ENCODE assay signal across 1 cellular context in genomic region chr10:63373176-63373575, GRCh38.
A peak's percentile ranks its signal among the peaks of the same experiment; 100 is the strongest.
TF ChIP-seq lines count a peak whose summit lies in the region.

No MANE protein-coding gene starts in this region.

TF ChIP-seq in HepG2, 621 proteins besides CTCF, POLR2A, EP300 and RAD21 (continued from another document):
- TF ChIP-seq ZNF18 (CRISPR knock-in tag; IDR thresholded peaks at IDR 0.05; ENCODE audit: insufficient replicate concordance): no peak
- TF ChIP-seq PHF8 (CRISPR knock-in tag; IDR thresholded peaks at IDR 0.05): no peak
- TF ChIP-seq TBX3 (IDR thresholded peaks at IDR 0.05; ENCODE audit: borderline replicate concordance): no peak
- peak; percentile 53 for TF ChIP-seq MAFF (IDR thresholded peaks at IDR 0.05; ENCODE audit: low read depth, low read length)
- TF ChIP-seq ZNF496 (CRISPR knock-in tag; IDR thresholded peaks at IDR 0.05; ENCODE audit: insufficient replicate concordance): no peak
- TF ChIP-seq RELA (CRISPR knock-in tag; IDR thresholded peaks at IDR 0.05): no peak
- no peak for TF ChIP-seq HMGXB3 (CRISPR knock-in tag; IDR thresholded peaks at IDR 0.05; ENCODE audit: borderline replicate concordance)
- no peak for TF ChIP-seq ZNF567 (CRISPR knock-in tag; IDR thresholded peaks at IDR 0.05; ENCODE audit: borderline replicate concordance)
- TF ChIP-seq ZNF17 (CRISPR knock-in tag; IDR thresholded peaks at IDR 0.05): no peak
- TF ChIP-seq GABPB1 (CRISPR knock-in tag; IDR thresholded peaks at IDR 0.05): no peak
